In the genomic region with DNA sequence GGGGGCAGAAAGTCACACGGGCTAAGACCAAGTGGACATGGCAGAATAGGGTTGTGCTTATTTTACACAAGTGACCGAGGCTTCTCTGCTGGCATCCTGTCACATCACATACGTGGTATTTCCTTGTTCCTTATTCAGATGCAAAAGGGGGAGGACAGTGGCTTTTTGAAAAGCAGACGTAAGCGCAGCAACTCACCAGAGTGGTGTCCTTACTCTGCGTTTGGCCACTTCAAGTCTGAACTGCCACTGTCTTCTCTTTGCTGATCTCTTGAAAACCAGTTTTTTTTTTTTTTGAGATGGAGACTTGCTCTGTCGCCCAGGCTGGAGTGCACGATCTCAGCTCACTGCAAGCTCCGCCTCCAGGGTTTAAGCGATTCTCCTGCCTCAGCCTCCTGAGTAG, we compare ENCODE assay signal across 26 cellular contexts.
"Had no signal": no experiment of that assay in that cellular context is flagged by ENCODE, and none has a peak within 500 bp of the region (broad histone marks: within the 10 kb centered on the region; RNA-seq: fewer than 3 reads in every experiment).

No MANE protein-coding gene starts in this region.

- H3K4me1 ChIP-seq: ascending aorta had no signal

- H3K4me3 Mint-ChIP-seq: activated B cell treated with CpG ODN at 0.5 μM for 24 hours; activated CD4-positive, alpha-beta memory T cell treated with anti-CD3 and anti-CD28 coated beads for 36 hours; activated CD4-positive, alpha-beta T cell treated with anti-CD3 and anti-CD28 coated beads, Interleukin-2, amount 10 ng/mL, durations not matched to agents 24 days and 14 days; activated naive CD8-positive, alpha-beta T cell treated with anti-CD3 and anti-CD28 coated beads, Interleukin-2, amount 50 U/mL, for 24 hours; activated T-cell treated with anti-CD3 and anti-CD28 coated beads, Interleukin-2, amount 50 U/mL, for 4 hours; T-helper 17 cell had no signal

- H3K36me3 Mint-ChIP-seq: activated CD4-positive, alpha-beta memory T cell treated with anti-CD3 and anti-CD28 coated beads for 36 hours; activated naive CD4-positive, alpha-beta T cell treated with anti-CD3 and anti-CD28 coated beads, Interleukin-2, amount 50 U/mL, for 72 hours had no signal

- ATAC-seq: activated naive CD4-positive, alpha-beta T cell treated with anti-CD3 and anti-CD28 coated beads, Interleukin-2, amount 50 U/mL, for 72 hours; activated naive CD8-positive, alpha-beta T cell treated with anti-CD3 and anti-CD28 coated beads, Interleukin-2, amount 50 U/mL, for 24 hours; activated T-cell treated with anti-CD3 and anti-CD28 coated beads, Interleukin-2, amount 50 U/mL, for 4 hours; body of pancreas; T-helper 17 cell had no signal

- H3K27me3 ChIP-seq: ascending aorta, body of pancreas had no signal

- H3K9me3 ChIP-seq: ascending aorta, body of pancreas had no signal

- H3K4me1 Mint-ChIP-seq: activated B cell treated with CpG ODN at 0.5 μM for 24 hours; activated CD4-positive, alpha-beta T cell treated with anti-CD3 and anti-CD28 coated beads, Interleukin-2, amount 10 ng/mL, durations not matched to agents 24 days and 14 days; activated naive CD8-positive, alpha-beta T cell treated with anti-CD3 and anti-CD28 coated beads, Interleukin-2, amount 50 U/mL, for 24 hours; T-helper 17 cell had no signal

- H3K27me3 Mint-ChIP-seq: activated CD4-positive, alpha-beta memory T cell treated with anti-CD3 and anti-CD28 coated beads for 36 hours; activated CD4-positive, alpha-beta T cell treated with anti-CD3 and anti-CD28 coated beads, Interleukin-2, amount 10 ng/mL, durations not matched to agents 24 days and 14 days; T-helper 17 cell had no signal

- DNase-seq: activated B cell treated with CpG ODN at 0.5 μM for 24 hours; activated CD4-positive, alpha-beta memory T cell treated with anti-CD3 and anti-CD28 coated beads for 36 hours; activated CD4-positive, alpha-beta T cell treated with anti-CD3 and anti-CD28 coated beads for 1 hour; activated CD4-positive, alpha-beta T cell treated with anti-CD3 and anti-CD28 coated beads, Interleukin-2, amount 10 ng/mL, durations not matched to agents 24 days and 14 days; activated CD8-positive, alpha-beta memory T cell treated with anti-CD3 and anti-CD28 coated beads for 24 hours; activated effector memory CD4-positive, alpha-beta T cell treated with anti-CD3 and anti-CD28 coated beads, Interleukin-2, amount 50 U/mL, for 16 hours; activated naive CD4-positive, alpha-beta T cell treated with Interleukin-2 at 50 U/mL for 16 hours; activated naive CD8-positive, alpha-beta T cell treated with anti-CD3 and anti-CD28 coated beads, Interleukin-2, amount 50 U/mL, for 24 hours; activated T-cell treated with anti-CD3 and anti-CD28 coated beads, Interleukin-2, amount 50 U/mL, for 4 hours; amniotic stem cell; body of pancreas; central memory CD4-positive, alpha-beta T cell; Kasumi-1; NCI-H1105 treated with DMSO at 0.1 percent for 48 hours; NCI-H1436 treated with DMSO at 0.1 percent for 48 hours; NCI-H187; NCI-H2107; NCI-H2171 treated with DMSO at 0.1 percent for 48 hours; NCI-H345; NCI-H510A; NCI-H526 treated with DMSO at 0.1 percent for 48 hours; SIG-M5; T-helper 17 cell; T-helper 9 cell had no signal

- H3K36me3 ChIP-seq: ascending aorta had no signal

- H3K27ac ChIP-seq: ascending aorta, body of pancreas had no signal

- H3K9me3 Mint-ChIP-seq: activated CD4-positive, alpha-beta memory T cell treated with anti-CD3 and anti-CD28 coated beads for 36 hours; activated CD4-positive, alpha-beta T cell treated with anti-CD3 and anti-CD28 coated beads, Interleukin-2, amount 10 ng/mL, durations not matched to agents 24 days and 14 days had no signal

- H3K4me3 ChIP-seq: ascending aorta, body of pancreas had no signal

- H3K27ac Mint-ChIP-seq: activated B cell treated with CpG ODN at 0.5 μM for 24 hours; activated CD4-positive, alpha-beta memory T cell treated with anti-CD3 and anti-CD28 coated beads for 36 hours; activated CD4-positive, alpha-beta T cell treated with anti-CD3 and anti-CD28 coated beads, Interleukin-2, amount 10 ng/mL, durations not matched to agents 24 days and 14 days; activated naive CD4-positive, alpha-beta T cell treated with anti-CD3 and anti-CD28 coated beads, Interleukin-2, amount 50 U/mL, for 72 hours; activated naive CD8-positive, alpha-beta T cell treated with anti-CD3 and anti-CD28 coated beads, Interleukin-2, amount 50 U/mL, for 24 hours; T-helper 17 cell had no signal
